ENCODE assay signal across 2 cellular contexts in genomic region chr18:79501006-79501405, GRCh38.
TF ChIP-seq lines count a peak whose summit lies in the region.

No MANE protein-coding gene starts in this region.

TF ChIP-seq in HepG2, 621 proteins besides CTCF, POLR2A, EP300 and RAD21:
- TF ChIP-seq MYNN (CRISPR knock-in tag; IDR thresholded peaks at IDR 0.05; ENCODE audit: low read depth) = no peak
- no peak for TF ChIP-seq ZNF557 (CRISPR knock-in tag; IDR thresholded peaks at IDR 0.05)
- TF ChIP-seq PRPF4 (IDR thresholded peaks at IDR 0.05; ENCODE audit: low read depth, low read length, poor library complexity, severe bottlenecking) = no peak
- TF ChIP-seq ATF3 (CRISPR knock-in tag; IDR thresholded peaks at IDR 0.05) = no peak
- TF ChIP-seq HNF1A (IDR thresholded peaks at IDR 0.05; ENCODE audit: low read depth) = no peak
- TF ChIP-seq HNF1A (CRISPR knock-in tag; IDR thresholded peaks at IDR 0.05; ENCODE audit: borderline replicate concordance) = no peak
- no peak for TF ChIP-seq POLR2G (IDR thresholded peaks at IDR 0.05; ENCODE audit: low read depth, low read length)
- no peak for TF ChIP-seq HOXD1 (CRISPR knock-in tag; IDR thresholded peaks at IDR 0.05)
- TF ChIP-seq ZNF816 (CRISPR knock-in tag; IDR thresholded peaks at IDR 0.05; ENCODE audit: borderline replicate concordance) = no peak
- no peak for TF ChIP-seq ZNF251 (CRISPR knock-in tag; IDR thresholded peaks at IDR 0.05)
- TF ChIP-seq ZFY (CRISPR knock-in tag; IDR thresholded peaks at IDR 0.05) = no peak
- TF ChIP-seq IRX3 (CRISPR knock-in tag; IDR thresholded peaks at IDR 0.05; ENCODE audit: borderline replicate concordance, low read depth) = no peak
- no peak for TF ChIP-seq ZBTB3 (CRISPR knock-in tag; IDR thresholded peaks at IDR 0.05; ENCODE audit: borderline replicate concordance, low read depth)
- no peak for TF ChIP-seq NR2C2 (CRISPR knock-in tag; IDR thresholded peaks at IDR 0.05; ENCODE audit: borderline replicate concordance)
- TF ChIP-seq RAD51 (IDR thresholded peaks at IDR 0.05; ENCODE audit: borderline replicate concordance) = peak; percentile 76; the same call in 1 of the 2 replicates
- TF ChIP-seq ATAD3A (CRISPR knock-in tag; IDR thresholded peaks at IDR 0.05) = no peak
- TF ChIP-seq USF2 (IDR thresholded peaks at IDR 0.05; ENCODE audit: low read depth, low read length) = peak; percentile 42; the same call in 1 of the 2 replicates
- no peak for TF ChIP-seq USF2 (CRISPR knock-in tag; IDR thresholded peaks at IDR 0.05; ENCODE audit: borderline replicate concordance)
- TF ChIP-seq JARID2 (CRISPR knock-in tag; IDR thresholded peaks at IDR 0.05; ENCODE audit: insufficient replicate concordance) = no peak

TF ChIP-seq in IMR-90, 13 proteins besides CTCF, POLR2A, EP300 and RAD21 (continued from another document):
- TF ChIP-seq MAFK (IDR thresholded peaks at IDR 0.05; ENCODE audit: low read depth, low read length) (no peak), RFX5 (IDR thresholded peaks at IDR 0.05; ENCODE audit: low read depth, low read length) (no peak), RCOR1 (IDR thresholded peaks at IDR 0.05; ENCODE audit: insufficient replicate concordance, low read length) (no peak), USF2 (IDR thresholded peaks at IDR 0.05; ENCODE audit: low read depth, low read length) (peak; percentile 41; the same call in 1 of the 2 replicates)
